Comparison of ENCODE assay signal across 8 cellular contexts in the genomic region with DNA sequence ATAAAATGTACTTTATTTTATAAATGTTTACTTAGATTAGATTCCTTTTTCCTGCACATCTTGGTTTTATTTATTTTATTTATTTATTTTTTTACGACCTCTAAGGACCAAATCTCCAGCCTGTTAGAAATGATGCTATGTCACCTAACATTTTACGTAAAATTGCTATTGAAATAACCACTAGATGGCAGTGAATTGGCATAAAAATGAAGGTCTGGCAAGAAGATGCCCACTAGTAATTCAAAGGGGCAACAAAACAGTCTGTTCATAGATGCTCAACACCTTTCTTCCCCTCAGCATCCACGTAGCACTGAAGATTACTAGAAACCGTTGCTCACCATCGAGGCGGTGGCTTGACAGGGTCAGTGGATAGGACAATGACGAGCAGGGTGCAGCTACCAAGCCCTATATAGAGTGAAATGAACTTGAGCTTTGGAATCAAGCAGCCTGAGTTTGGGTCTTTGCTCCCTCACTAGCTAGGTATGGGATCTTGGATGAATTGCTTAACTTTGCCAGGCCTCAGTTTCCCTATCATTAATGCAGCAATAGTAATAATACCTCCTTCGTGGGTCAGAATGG.
DNase-seq lines count a peak whose midpoint lies in the region; ATAC-seq and TF ChIP-seq lines count a peak whose summit lies in the region.

No MANE protein-coding gene starts in this region.

- H3K9me3 ChIP-seq in A673 (ENCODE audit: low read depth, low read length, poor library complexity, severe bottlenecking) (peaks cover 5% of the 10 kb centered on the region), endodermal cell (ENCODE audit: control insufficient read depth, low read length) (peaks cover 26% of the 10 kb centered on the region), neural progenitor cell (ENCODE audit: low read depth) (no peaks in the 10 kb centered on the region)

- H3K9ac ChIP-seq in endodermal cell (ENCODE audit: extremely low read depth, low read length, poor library complexity, severe bottlenecking) (no peak overlapping the region), neural progenitor cell (no peak overlapping the region)

- H3F3A ChIP-seq in neural progenitor cell (ENCODE audit: low read depth) = no peaks in the 10 kb centered on the region

- no peak overlapping the region for H2AFZ ChIP-seq in neural progenitor cell (replicated peaks)

- BruUV-seq in A673 (replicated peaks; lab: Mats Ljungman, UMichigan) = no TSS peak

- WGBS in endodermal cell (ENCODE audit: insufficient coverage in 1 of 2, insufficient read length in 1 of 2), 2 experiments = 48 to 54% methylated on average over 3 to 8 of the region's 8 CpGs

- H3K4me1 Mint-ChIP-seq in endodermal cell = peaks cover 19% of the 10 kb centered on the region
- peaks cover 4% of the 10 kb centered on the region for H3K4me1 Mint-ChIP-seq in neural progenitor cell

- POLR2A ChIA-PET in A673 (lab: Charles Lee; ENCODE audit: low non-redundant PET) = no interaction called here

- CTCF ChIA-PET in A673 (lab: Charles Lee) = no interaction called here

- H3K79me2 ChIP-seq in neural progenitor cell (ENCODE audit: low read depth) = no peaks in the 10 kb centered on the region

- DNase-seq in A673 (ENCODE audit: low spot score) (peak; percentile 7), NCI-H82 (lab: John Stamatoyannopoulos, UW) (peak; percentile 84), endodermal cell (peak; percentile 61), neural progenitor cell (ENCODE audit: low spot score) (peak; percentile 42), NCI-H1436 (lab: John Stamatoyannopoulos, UW) (no peak)

- TF ChIP-seq CTCF in A673 (conservative IDR thresholded peaks at IDR 0.05; ENCODE audit: low read depth, low read length) (peak; percentile 42; the same call in 1 of the 2 replicates), endodermal cell (conservative IDR thresholded peaks at IDR 0.05) (peak; percentile 85), neural progenitor cell (IDR thresholded peaks at IDR 0.05) (peak; percentile 70)

- H3K27ac Mint-ChIP-seq in endodermal cell = no peak overlapping the region
- no peak overlapping the region for H3K27ac Mint-ChIP-seq in neural progenitor cell

- H3K36me3 Mint-ChIP-seq in endodermal cell (ENCODE audit: low read depth) (peaks cover 10% of the 10 kb centered on the region), neural progenitor cell (no peaks in the 10 kb centered on the region)

- H3K9me3 Mint-ChIP-seq in endodermal cell (peaks cover 19% of the 10 kb centered on the region), neural progenitor cell (no peaks in the 10 kb centered on the region)

- H3K4me3 ChIP-seq in A673 (ENCODE audit: low read depth, low read length, poor library complexity, severe bottlenecking) (no peak overlapping the region), endodermal cell (ENCODE audit: low read length) (no peak overlapping the region), neural progenitor cell (no peak overlapping the region)

- no peak overlapping the region for H3K27ac ChIP-seq in A673 (ENCODE audit: low read depth, low read length, poor library complexity, severe bottlenecking)
- no peak overlapping the region for H3K27ac ChIP-seq in endodermal cell (ENCODE audit: low read depth, low read length)
- H3K27ac ChIP-seq in neural progenitor cell = no peak overlapping the region

- no peak overlapping the region for H3K4me3 Mint-ChIP-seq in endodermal cell
- H3K4me3 Mint-ChIP-seq in neural progenitor cell = no peak overlapping the region

- ATAC-seq in GM18907 (IDR thresholded peaks at IDR 0.05; ENCODE audit: unreplicated experiment) = peak; percentile 49
- ATAC-seq in GM21360 (IDR thresholded peaks at IDR 0.05; ENCODE audit: unreplicated experiment) = no peak
- ATAC-seq in GM19023 (IDR thresholded peaks at IDR 0.05; ENCODE audit: unreplicated experiment) = no peak

- intact Hi-C loops in A673 (cut with micrococcal nuclease; ENCODE audit: unreplicated experiment) = loop anchor here (5.0 kb wide), 1 partner anchor 344 kb away; no protein-coding TSS in a partner anchor

- peak overlapping the region; percentile 22 for H3K4me2 ChIP-seq in neural progenitor cell

- H3K27me3 Mint-ChIP-seq in endodermal cell (ENCODE audit: insufficient read depth) (no peaks in the 10 kb centered on the region), neural progenitor cell (ENCODE audit: insufficient read depth, low read depth) (no peaks in the 10 kb centered on the region)

- no peaks in the 10 kb centered on the region for H4K20me1 ChIP-seq in neural progenitor cell (ENCODE audit: low read depth)

- H3K27me3 ChIP-seq in A673 (replicated peaks; ENCODE audit: insufficient read depth, low read depth, low read length, poor library complexity) = no peaks in the 10 kb centered on the region
- no peaks in the 10 kb centered on the region for H3K27me3 ChIP-seq in endodermal cell (ENCODE audit: control insufficient read depth, insufficient read depth, low read length, poor library complexity, severe bottlenecking)
- H3K27me3 ChIP-seq in neural progenitor cell = no peaks in the 10 kb centered on the region

- H3K4me1 ChIP-seq in A673 (ENCODE audit: insufficient read depth, low read length, poor library complexity, severe bottlenecking) = no peaks in the 10 kb centered on the region
- H3K4me1 ChIP-seq in endodermal cell (ENCODE audit: control insufficient read depth, insufficient read depth, low read length) = peaks cover 3% of the 10 kb centered on the region
- H3K4me1 ChIP-seq in neural progenitor cell = peaks cover 9% of the 10 kb centered on the region

- H3K36me3 ChIP-seq in A673 (ENCODE audit: insufficient read depth, low read length, poor library complexity, severe bottlenecking) (no peaks in the 10 kb centered on the region), endodermal cell (ENCODE audit: control insufficient read depth, insufficient read depth, low read length) (no peaks in the 10 kb centered on the region), neural progenitor cell (no peaks in the 10 kb centered on the region)
